In the genomic region with DNA sequence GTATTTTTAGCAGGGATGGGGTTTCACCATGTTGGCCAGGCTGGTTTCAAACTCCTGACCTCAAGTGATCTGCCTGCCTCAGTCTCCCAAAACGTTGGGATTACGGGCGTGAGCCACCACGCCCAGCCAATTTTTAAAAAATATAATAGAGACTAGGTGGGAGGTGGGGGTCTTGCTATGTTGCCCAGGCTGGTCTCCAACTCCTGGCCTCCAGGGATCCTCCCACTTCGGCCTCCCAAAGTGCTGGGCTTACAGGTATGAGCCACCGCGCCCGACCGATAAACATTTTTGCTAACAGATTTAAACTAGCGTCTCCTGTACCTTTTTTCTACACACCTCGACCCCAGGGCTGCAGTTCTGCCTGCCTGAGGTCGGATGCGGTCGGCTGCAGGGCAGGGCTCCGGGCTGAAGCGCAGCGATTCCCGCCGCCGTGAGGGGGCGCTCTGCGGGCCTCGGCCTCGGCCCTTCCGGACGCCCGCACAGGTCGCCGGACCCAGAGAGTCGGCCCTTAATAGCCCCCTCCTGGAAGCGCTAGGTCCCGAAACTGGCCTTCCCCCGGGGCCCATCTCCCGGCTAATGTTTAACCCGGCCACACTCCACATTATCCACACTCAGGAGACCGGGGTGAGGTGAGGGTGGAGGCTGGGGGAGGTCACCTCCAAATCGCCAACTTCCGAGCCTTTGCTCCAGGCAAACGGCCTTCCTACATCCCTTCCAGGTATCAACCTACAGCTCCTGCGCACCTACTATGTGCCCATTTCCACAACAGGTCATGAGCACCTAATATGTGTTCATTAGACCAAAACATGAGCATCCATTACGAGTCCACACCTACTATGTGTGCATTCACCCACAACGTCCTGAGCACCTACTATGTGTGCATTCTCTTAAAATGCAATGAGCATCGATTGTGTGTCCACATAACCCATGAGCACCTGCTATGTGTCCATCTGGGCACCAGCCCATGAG, we compare ENCODE assay signal across 8 cellular contexts. TPM values are rescaled to one million over a fixed set of nuclear protein-coding genes. Genes with fewer than 3 reads are reported as not detected.
DNase-seq lines count a peak whose midpoint lies in the region; ATAC-seq and TF ChIP-seq lines count a peak whose summit lies in the region.

No MANE protein-coding gene starts in this region.

- no peak overlapping the region for H3K14ac ChIP-seq in mesenchymal stem cell (ENCODE audit: low read length in 2 of 2)

- H3K4ac ChIP-seq in mesenchymal stem cell (ENCODE audit: low read depth in 1 of 2, low read length in 2 of 2) = peak overlapping the region in 1 of 2 experiments; percentile 47

- intact Hi-C loops in body of pancreas (cut with DNase I) = no loop called here

- H3K9me3 Mint-ChIP-seq in activated T-cell treated with anti-CD3 and anti-CD28 coated beads, Interleukin-2, amount 50 U/mL, for 24 hours = no peaks in the 10 kb centered on the region

- H2BK15ac ChIP-seq in mesenchymal stem cell (ENCODE audit: low read depth, poor library complexity, severe bottlenecking) = peak overlapping the region; percentile 16

- H4K8ac ChIP-seq in mesenchymal stem cell (ENCODE audit: low read length) = peak overlapping the region; percentile 92

- ATAC-seq in body of pancreas = peak; percentile 61
- ATAC-seq in GM19023 (IDR thresholded peaks at IDR 0.05; ENCODE audit: unreplicated experiment) = no peak
- ATAC-seq in GM19397 (IDR thresholded peaks at IDR 0.05; ENCODE audit: unreplicated experiment) = no peak

- WGBS in body of pancreas, 2 donors = 5 to 12% methylated on average over 35 to 43 of the region's 43 CpGs
- WGBS in mesenchymal stem cell = 28% methylated on average over 32 of the region's 43 CpGs

- peak overlapping the region in 1 of 2 experiments; percentile 52 for H3K18ac ChIP-seq in mesenchymal stem cell (ENCODE audit: low read depth in 1 of 2, low read length in 2 of 2)

- peak; percentile 46 to 86 (median 69) for TF ChIP-seq CTCF in body of pancreas (IDR thresholded peaks at IDR 0.05)

- H4K91ac ChIP-seq in mesenchymal stem cell (ENCODE audit: low read length) = no peak overlapping the region

- H3K23ac ChIP-seq in mesenchymal stem cell (ENCODE audit: low read length in 2 of 2) = no peak overlapping the region

- H3K4me1 ChIP-seq in body of pancreas = peaks cover 60% of the 10 kb centered on the region
- peaks cover 47% of the 10 kb centered on the region for H3K4me1 ChIP-seq in mesenchymal stem cell (ENCODE audit: control insufficient read depth, insufficient read depth, low read depth, low read length)

- H3K27me3 Mint-ChIP-seq in activated T-cell treated with anti-CD3 and anti-CD28 coated beads, Interleukin-2, amount 50 U/mL, for 24 hours = peaks cover 17% of the 10 kb centered on the region

- H2BK120ac ChIP-seq in mesenchymal stem cell (ENCODE audit: low read depth, low read length) = no peak overlapping the region

- peak in 1 of 3 donors; percentile 20 for TF ChIP-seq POLR2A in body of pancreas (IDR thresholded peaks at IDR 0.05)

- peaks cover 21% of the 10 kb centered on the region for H3K4me1 Mint-ChIP-seq in activated T-cell treated with anti-CD3 and anti-CD28 coated beads, Interleukin-2, amount 50 U/mL, for 24 hours (ENCODE audit: low read depth)

- no peaks in the 10 kb centered on the region for H3K79me1 ChIP-seq in mesenchymal stem cell (replicated peaks; ENCODE audit: low read length, poor library complexity, severe bottlenecking)

- H2AK5ac ChIP-seq in mesenchymal stem cell (ENCODE audit: low read length, severe bottlenecking) = no peak overlapping the region

- peak overlapping the region; percentile 44 for H3K27ac Mint-ChIP-seq in activated T-cell treated with anti-CD3 and anti-CD28 coated beads, Interleukin-2, amount 50 U/mL, for 24 hours

- H3K4me3 ChIP-seq in body of pancreas (no peak overlapping the region), mesenchymal stem cell (ENCODE audit: insufficient read depth in 1 of 2, low read depth in 1 of 2, low read length in 2 of 2) (peak overlapping the region in 1 of 2 experiments; percentile 81)

- no peak for DNase-seq in activated T-cell treated with anti-CD3 and anti-CD28 coated beads, Interleukin-2, amount 50 U/mL, for 24 hours
- DNase-seq in activated T-cell treated with anti-CD3 and anti-CD28 coated beads for 4 hours (no peak), M059J (ENCODE audit: low read depth) (peak; percentile 24), body of pancreas (peak; percentile 74 to 90 (median 84)), mesenchymal stem cell (peak; percentile 59), pons (ENCODE audit: low spot score) (no peak)

- H3K36me3 ChIP-seq in body of pancreas (replicated peaks in 1 of 2; ENCODE audit: insufficient read depth in 1 of 2, low read depth in 2 of 2) (no peaks in the 10 kb centered on the region), mesenchymal stem cell (ENCODE audit: control insufficient read depth in 1 of 2, insufficient read depth in 2 of 2, low read depth in 1 of 2, low read length in 2 of 2) (no peaks in the 10 kb centered on the region)

- no peak overlapping the region for H3K4me3 Mint-ChIP-seq in activated T-cell treated with anti-CD3 and anti-CD28 coated beads, Interleukin-2, amount 50 U/mL, for 24 hours

- H3K9ac ChIP-seq in mesenchymal stem cell (ENCODE audit: low read length) = no peak overlapping the region

- no peak overlapping the region for H2AFZ ChIP-seq in mesenchymal stem cell (ENCODE audit: low read depth, low read length)

- no peaks in the 10 kb centered on the region for H3K27me3 ChIP-seq in body of pancreas
- no peaks in the 10 kb centered on the region for H3K27me3 ChIP-seq in mesenchymal stem cell (ENCODE audit: control insufficient read depth in 1 of 2, insufficient read depth in 1 of 2, low read length in 2 of 2)

- no peak overlapping the region for H2BK5ac ChIP-seq in mesenchymal stem cell (ENCODE audit: low read depth, low read length, poor library complexity, severe bottlenecking)

- H3K36me3 Mint-ChIP-seq in activated T-cell treated with anti-CD3 and anti-CD28 coated beads, Interleukin-2, amount 50 U/mL, for 24 hours (ENCODE audit: low read depth) = no peaks in the 10 kb centered on the region

- H3K27ac ChIP-seq in body of pancreas (peak overlapping the region; percentile 69 to 91 (median 88)), mesenchymal stem cell (ENCODE audit: low read length, poor library complexity, severe bottlenecking) (no peak overlapping the region)

- peak overlapping the region; percentile 49 for H3K4me2 ChIP-seq in mesenchymal stem cell (ENCODE audit: low read length, poor library complexity, severe bottlenecking)

- H3K9me3 ChIP-seq in body of pancreas (no peaks in the 10 kb centered on the region), mesenchymal stem cell (ENCODE audit: control insufficient read depth, low read length) (no peaks in the 10 kb centered on the region)

- H2BK12ac ChIP-seq in mesenchymal stem cell (ENCODE audit: low read length in 2 of 2) = peak overlapping the region; percentile 28 to 99

RNA-seq across cellular contexts. Expression of a gene that starts 2.0 kb away (rescaled TPM):
- 0.22 and 1.1 TPM in 2 replicates for total RNA-seq in M059J (2014; rRNA removed; shearing (Covaris generic))
- total RNA-seq in body of pancreas = 1 to 10 TPM; 6.0 to 6.3 TPM
- 20.9 TPM for polyA plus RNA-seq in mesenchymal stem cell (2013, experiment 1 of 2)
- polyA plus RNA-seq in mesenchymal stem cell (2013, experiment 2 of 2) = 19.9 TPM

RNA-seq across cellular contexts. Expression of a gene that starts 37.3 kb away (rescaled TPM):
- 38.6 and 61.5 TPM in 2 replicates for total RNA-seq in M059J (2014; rRNA removed; shearing (Covaris generic))
- total RNA-seq in body of pancreas = 10 to 100 TPM; 25.9 to 27.7 TPM
- polyA plus RNA-seq in mesenchymal stem cell (2013, experiment 1 of 2) = 39.3 TPM
- polyA plus RNA-seq in mesenchymal stem cell (2013, experiment 2 of 2) = 43.3 TPM

RNA-seq across cellular contexts. Expression of a gene that starts 41.0 kb away (rescaled TPM):
- total RNA-seq in M059J (2014; rRNA removed; shearing (Covaris generic)) = 3.2 and 6.2 TPM in 2 replicates
- total RNA-seq in body of pancreas = 10 to 100 TPM in 1 of 2 donors, 1 to 10 TPM in 1; 8.3 to 18.8 TPM
- 6.0 TPM for polyA plus RNA-seq in mesenchymal stem cell (2013, experiment 1 of 2)
- polyA plus RNA-seq in mesenchymal stem cell (2013, experiment 2 of 2) = 5.8 TPM

RNA-seq across cellular contexts. Expression of a gene that starts 57.8 kb away (rescaled TPM):
- total RNA-seq in M059J (2014; rRNA removed; shearing (Covaris generic)) = 69.9 and 115 TPM in 2 replicates
- 10 to 100 TPM; 14.3 to 22.1 TPM for total RNA-seq in body of pancreas
- polyA plus RNA-seq in mesenchymal stem cell (2013, experiment 1 of 2) = 127 TPM
- 127 TPM for polyA plus RNA-seq in mesenchymal stem cell (2013, experiment 2 of 2)

Comparison
In these comparisons a context has a peak if more than half of its experiments do, and no peak if none do; other contexts are left out.
1. DNase-seq: peak in M059J (single experiment), body of pancreas (4 of 4) and mesenchymal stem cell (single experiment); none in activated T-cell treated with anti-CD3 and anti-CD28 coated beads, Interleukin-2, amount 50 U/mL, for 24 hours (single experiment), activated T-cell treated with anti-CD3 and anti-CD28 coated beads for 4 hours (single experiment) and pons (single experiment).